In genomic region chr3:149215474-149215873, GRCh38 we compare ENCODE assay signal across 1 cellular context.
A peak's percentile ranks its signal among the peaks of the same experiment; 100 is the strongest.
TF ChIP-seq lines count a peak whose summit lies in the region.

No MANE protein-coding gene starts in this region.

TF ChIP-seq in HepG2, 621 proteins besides CTCF, POLR2A, EP300 and RAD21 (continued from another document and continues in another):
- TF ChIP-seq ZBTB39 (CRISPR knock-in tag; IDR thresholded peaks at IDR 0.05): no peak
- no peak for TF ChIP-seq HOXA7 (CRISPR knock-in tag; IDR thresholded peaks at IDR 0.05)
- TF ChIP-seq MIXL1 (CRISPR knock-in tag; IDR thresholded peaks at IDR 0.05): peak; percentile 33; the same call in 1 of the 2 replicates
- TF ChIP-seq ZNF143 (CRISPR knock-in tag; IDR thresholded peaks at IDR 0.05): no peak
- TF ChIP-seq ZNF781 (CRISPR knock-in tag; IDR thresholded peaks at IDR 0.05; ENCODE audit: borderline replicate concordance, not compliant biosample characterization): no peak
- no peak; the same call in 1 of the 2 replicates for TF ChIP-seq RXRB (CRISPR knock-in tag; IDR thresholded peaks at IDR 0.05; ENCODE audit: borderline replicate concordance)
- TF ChIP-seq ZNF383 (CRISPR knock-in tag; IDR thresholded peaks at IDR 0.05; ENCODE audit: borderline replicate concordance): no peak
- no peak for TF ChIP-seq NFIB (CRISPR knock-in tag; IDR thresholded peaks at IDR 0.05; ENCODE audit: borderline replicate concordance)
- TF ChIP-seq PAXIP1 (CRISPR knock-in tag; conservative IDR thresholded peaks at IDR 0.05): no peak; the same call in 1 of the 2 replicates
- 0 out of 4 replicates have a peak, but pooled peaks of 1 of the 2 experiments have one; percentile 9 for TF ChIP-seq NR2F1 (CRISPR knock-in tag; IDR thresholded peaks at IDR 0.05)
- no peak for TF ChIP-seq ZNF101 (CRISPR knock-in tag; IDR thresholded peaks at IDR 0.05; ENCODE audit: borderline replicate concordance, low read depth)
- TF ChIP-seq YEATS4 (CRISPR knock-in tag; IDR thresholded peaks at IDR 0.05; ENCODE audit: borderline replicate concordance): no peak
- TF ChIP-seq LBX2 (CRISPR knock-in tag; IDR thresholded peaks at IDR 0.05; ENCODE audit: borderline replicate concordance): no peak
- TF ChIP-seq ZSCAN12 (CRISPR knock-in tag; IDR thresholded peaks at IDR 0.05): no peak
- no peak for TF ChIP-seq HOXA3 (CRISPR knock-in tag; IDR thresholded peaks at IDR 0.05)
- no peak for TF ChIP-seq RORA (CRISPR knock-in tag; IDR thresholded peaks at IDR 0.05)
- TF ChIP-seq ZNF850 (CRISPR knock-in tag; conservative IDR thresholded peaks at IDR 0.05): no peak
- no peak for TF ChIP-seq RXRA (CRISPR knock-in tag; IDR thresholded peaks at IDR 0.05)
- peak; percentile 49; the same call in 1 of the 2 replicates for TF ChIP-seq ETV5 (CRISPR knock-in tag; IDR thresholded peaks at IDR 0.05; ENCODE audit: borderline replicate concordance)
- no peak for TF ChIP-seq CBX1 (IDR thresholded peaks at IDR 0.05; ENCODE audit: low read depth)
- TF ChIP-seq NR1H2 (CRISPR knock-in tag; IDR thresholded peaks at IDR 0.05; ENCODE audit: borderline replicate concordance, low read depth): no peak
- TF ChIP-seq ZNF12 (CRISPR knock-in tag; IDR thresholded peaks at IDR 0.05): no peak
- peak; percentile 74; the same call in 1 of the 2 replicates for TF ChIP-seq NR2F2 (IDR thresholded peaks at IDR 0.05; ENCODE audit: borderline replicate concordance, low read depth)
- TF ChIP-seq RAD51 (IDR thresholded peaks at IDR 0.05; ENCODE audit: borderline replicate concordance): no peak
- TF ChIP-seq ZNF430 (CRISPR knock-in tag; IDR thresholded peaks at IDR 0.05): no peak
- no peak for TF ChIP-seq ZNF580 (CRISPR knock-in tag; IDR thresholded peaks at IDR 0.05; ENCODE audit: borderline replicate concordance, low read depth)
- no peak for TF ChIP-seq PRDM4 (CRISPR knock-in tag; IDR thresholded peaks at IDR 0.05; ENCODE audit: borderline replicate concordance)
- no peak for TF ChIP-seq ZNF24 (IDR thresholded peaks at IDR 0.05)
- no peak for TF ChIP-seq ZFP41 (CRISPR knock-in tag; IDR thresholded peaks at IDR 0.05; ENCODE audit: borderline replicate concordance)
- TF ChIP-seq ZNF569 (CRISPR knock-in tag; IDR thresholded peaks at IDR 0.05; ENCODE audit: borderline replicate concordance): no peak
- TF ChIP-seq GTF2F1 (IDR thresholded peaks at IDR 0.05; ENCODE audit: low read length): no peak
- TF ChIP-seq SP4 (CRISPR knock-in tag; IDR thresholded peaks at IDR 0.05): no peak
- no peak for TF ChIP-seq ZNF784 (CRISPR knock-in tag; IDR thresholded peaks at IDR 0.05; ENCODE audit: borderline replicate concordance)
- TF ChIP-seq DDIT3 (CRISPR knock-in tag; IDR thresholded peaks at IDR 0.05): no peak
- no peak for TF ChIP-seq SSRP1 (CRISPR knock-in tag; IDR thresholded peaks at IDR 0.05)
- TF ChIP-seq ZNF740 (CRISPR knock-in tag; IDR thresholded peaks at IDR 0.05): no peak
- no peak for TF ChIP-seq FIP1L1 (IDR thresholded peaks at IDR 0.05; ENCODE audit: borderline replicate concordance, insufficient read depth, low read depth, low read length)
- TF ChIP-seq FOXJ3 (CRISPR knock-in tag; IDR thresholded peaks at IDR 0.05; ENCODE audit: borderline replicate concordance): 0 out of 2 replicates have a peak, but pooled peaks have one; percentile 20
- TF ChIP-seq CENPT (CRISPR knock-in tag; IDR thresholded peaks at IDR 0.05; ENCODE audit: low read depth): no peak
- TF ChIP-seq SOX13 (IDR thresholded peaks at IDR 0.05): no peak
- peak in 1 of 2 experiments; percentile 88; a peak in 2 of 4 replicates for TF ChIP-seq SOX13 (CRISPR knock-in tag; conservative IDR thresholded peaks at IDR 0.05 in 1 of 2, IDR thresholded peaks at IDR 0.05 in 1 of 2)
- TF ChIP-seq MEIS1 (CRISPR knock-in tag; IDR thresholded peaks at IDR 0.05; ENCODE audit: borderline replicate concordance): no peak
- 0 out of 4 replicates have a peak, but pooled peaks of 1 of the 2 experiments have one; percentile 22 for TF ChIP-seq REST (IDR thresholded peaks at IDR 0.05; ENCODE audit: borderline replicate concordance in 1 of 2, low read depth in 1 of 2, low read length in 2 of 2)
- TF ChIP-seq FOXA3 (CRISPR knock-in tag; IDR thresholded peaks at IDR 0.05): peak; percentile 64; the same call in 1 of the 2 replicates
- TF ChIP-seq SOX6 (IDR thresholded peaks at IDR 0.05): no peak
- TF ChIP-seq SOX6 (CRISPR knock-in tag; IDR thresholded peaks at IDR 0.05): peak; percentile 79
- 0 out of 2 replicates have a peak, but pooled peaks have one; percentile 1 for TF ChIP-seq POLR2AphosphoS5 (IDR thresholded peaks at IDR 0.05; ENCODE audit: low read depth, low read length)
- no peak for TF ChIP-seq ZNF614 (CRISPR knock-in tag; IDR thresholded peaks at IDR 0.05; ENCODE audit: borderline replicate concordance)
- no peak for TF ChIP-seq ZNF275 (CRISPR knock-in tag; IDR thresholded peaks at IDR 0.05; ENCODE audit: borderline replicate concordance)
- 0 out of 2 replicates have a peak, but pooled peaks have one; percentile 4 for TF ChIP-seq SMAD3 (CRISPR knock-in tag; IDR thresholded peaks at IDR 0.05)
- no peak for TF ChIP-seq MTERF4 (CRISPR knock-in tag; IDR thresholded peaks at IDR 0.05)
- no peak for TF ChIP-seq GPN1 (CRISPR knock-in tag; IDR thresholded peaks at IDR 0.05; ENCODE audit: borderline replicate concordance)
- no peak for TF ChIP-seq CBX5 (CRISPR knock-in tag; IDR thresholded peaks at IDR 0.05; ENCODE audit: borderline replicate concordance)
- no peak for TF ChIP-seq SP2 (CRISPR knock-in tag; IDR thresholded peaks at IDR 0.05)
- no peak for TF ChIP-seq SRY (CRISPR knock-in tag; IDR thresholded peaks at IDR 0.05)
